ENCODE assay signal across 8 cellular contexts in genomic region chr12:46430340-46430948, GRCh38. TPM values are rescaled to one million over a fixed set of nuclear protein-coding genes. Genes with fewer than 3 reads are reported as not detected.
DNase-seq lines count a peak whose midpoint lies in the region; FAIRE-seq and TF ChIP-seq lines count a peak whose summit lies in the region.

No MANE protein-coding gene starts in this region.

- TF ChIP-seq CTCF in fibroblast of mammary gland (conservative IDR thresholded peaks at IDR 0.05; ENCODE audit: control insufficient read depth, insufficient read depth, low read depth, low read length), result no peak

- no peak overlapping the region for H3K4me3 ChIP-seq in fibroblast of mammary gland (ENCODE audit: control insufficient read depth, low read depth, low read length)

- no peak for FAIRE-seq in GM19239 (lab: Jason Lieb, UNC)

- DNase-seq in AG20443 (ENCODE audit: low spot score), result peak; percentile 53
- DNase-seq in H4 (ENCODE audit: low spot score), result peak; percentile 54
- peak; percentile 87 to 98 for DNase-seq in SW 1271 (lab: John Stamatoyannopoulos, UW)
- DNase-seq in fibroblast of mammary gland (ENCODE audit: low read depth), result peak; percentile 89
- DNase-seq in renal cortical epithelial cell (ENCODE audit: low read depth), result peak; percentile 98
- no peak for DNase-seq in GM19239 (ENCODE audit: insufficient read length, low spot score)
- no peak for DNase-seq in anterior cingulate cortex (lab: John Stamatoyannopoulos, UW)
- DNase-seq in COR-L47 (lab: John Stamatoyannopoulos, UW), result no peak

RNA-seq across cellular contexts. Expression of gene SLC38A2, which starts 57.9 kb away (rescaled TPM):
- 203 and 263 TPM in 2 replicates for total RNA-seq in H4 (2014; rRNA removed; shearing (Covaris generic))
- 208 and 259 TPM in 2 replicates for total RNA-seq in renal cortical epithelial cell

Comparison
In these comparisons a context has a peak if more than half of its experiments do, and no peak if none do; other contexts are left out.
1. DNase-seq: peak in AG20443 (single experiment), H4 (single experiment), SW 1271 (2 of 2), fibroblast of mammary gland (single experiment) and renal cortical epithelial cell (single experiment); none in GM19239 (single experiment), anterior cingulate cortex (0 of 58) and COR-L47 (single experiment).